8 cellular contexts compared by ENCODE assay signal in the genomic region with DNA sequence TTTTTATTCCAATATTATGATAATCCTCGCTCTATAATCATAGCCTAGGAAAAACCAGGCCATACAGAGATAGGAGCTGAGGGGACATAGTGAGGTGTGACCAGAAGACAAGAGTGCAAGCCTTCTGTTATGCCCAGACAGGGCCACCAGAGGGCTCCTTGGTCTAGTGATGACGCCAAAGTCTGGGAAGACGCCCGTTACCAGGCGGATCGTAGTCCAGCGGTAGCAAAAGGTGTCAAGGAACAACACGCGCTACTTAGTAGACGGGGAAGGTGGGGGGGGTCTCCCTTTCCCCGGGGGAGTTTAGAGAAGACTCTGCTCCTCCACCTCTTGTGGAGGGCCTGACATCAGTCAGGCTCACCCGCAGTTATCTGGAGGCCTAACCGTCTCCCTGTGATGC.
A peak's percentile ranks its signal among the peaks of the same experiment; 100 is the strongest.
DNase-seq lines count a peak whose midpoint lies in the region; ATAC-seq, FAIRE-seq and TF ChIP-seq lines count a peak whose summit lies in the region.
"Not testable (repeated sequence)": the region's sequence is repeated elsewhere in the genome, so short reads cannot be mapped to it uniquely, and the experiment has no call there.

No MANE protein-coding gene starts in this region.

- TF ChIP-seq RAD21 in HepG2 (CRISPR knock-in tag; IDR thresholded peaks at IDR 0.05) = peak; percentile 29; the same call in 1 of the 2 replicates

- H2AFZ ChIP-seq in GM23248; HepG2 (ENCODE audit: low read length): not testable (repeated sequence)

- ATAC-seq in activated naive CD8-positive, alpha-beta T cell treated with anti-CD3 and anti-CD28 coated beads, Interleukin-2, amount 50 U/mL, for 24 hours; HepG2: not testable (repeated sequence)

- TF ChIP-seq CTCF in C4-2B (conservative IDR thresholded peaks at IDR 0.05) (peak; percentile 64), fibroblast of pulmonary artery (IDR thresholded peaks at IDR 0.05; ENCODE audit: low read length, missing control alignments) (peak; percentile 25), HepG2 (CRISPR knock-in tag; IDR thresholded peaks at IDR 0.05) (peak; percentile 59)
- not testable (repeated sequence) for TF ChIP-seq CTCF in testis (IDR thresholded peaks at IDR 0.05)

- intact Hi-C loops in HepG2 (cut with micrococcal nuclease; ENCODE audit: unreplicated experiment) = loop anchor here (2.0 kb wide), 1 partner anchor 598 kb away; no protein-coding TSS in a partner anchor
- intact Hi-C loops in testis (cut with DNase I; ENCODE audit: low total_unique reads) = not testable (repeated sequence)

- CTCF ChIA-PET in HepG2 (lab: Yijun Ruan, JAX; ENCODE audit: low intra/inter-chr PET ratio, low total read pairs) = not testable (repeated sequence)

- H3K27me3 ChIP-seq in GM23248 (replicated peaks; ENCODE audit: insufficient read depth); HepG2 (ENCODE audit: control insufficient read depth in 1 of 2, insufficient read depth in 2 of 2, low read length in 2 of 2); testis: not testable (repeated sequence)

- in situ Hi-C loops in GM23248 (cut with MboI); HepG2 (cut with HindIII; ENCODE audit: extremely low pct_ligation_motif_present, low pct_unique_long_range_greater_than_20kb): not testable (repeated sequence)

- BruUV-seq in HepG2 (replicated peaks; lab: Mats Ljungman, UMichigan) = not testable (repeated sequence)

- H3K9ac ChIP-seq in GM23248; HepG2 (ENCODE audit: insufficient read depth, low read depth, low read length): not testable (repeated sequence)

- H3K4me1 ChIP-seq in GM23248 (ENCODE audit: insufficient read depth); HepG2 (ENCODE audit: insufficient read depth, low read length): not testable (repeated sequence)
- H3K4me1 ChIP-seq in testis = peaks cover 15% of the 10 kb centered on the region

- 45 to 47% methylated on average over 11 to 12 of the region's 13 CpGs for WGBS in GM23248 (ENCODE audit: low coverage in 1 of 2, low lambda C conversion rate in 2 of 2, missing lambda C conversion rate in 2 of 2), 2 experiments
- 20% methylated on average over 12 of the region's 13 CpGs for WGBS in HepG2 (ENCODE audit: low lambda C conversion rate)
- WGBS in testis, 2 donors = 75 to 82% methylated on average over 11 of the region's 13 CpGs

- H4K20me1 ChIP-seq in GM23248 (ENCODE audit: insufficient read depth); HepG2 (ENCODE audit: insufficient read depth, low read length): not testable (repeated sequence)

- TF ChIP-seq EP300 in HepG2 (IDR thresholded peaks at IDR 0.05; ENCODE audit: low read depth in 2 of 2, low read length in 2 of 2); HepG2 (CRISPR knock-in tag; IDR thresholded peaks at IDR 0.05; ENCODE audit: borderline replicate concordance): not testable (repeated sequence)

- H3K9me3 ChIP-seq in GM23248 (ENCODE audit: low read depth); testis: not testable (repeated sequence)
- peaks cover 13% of the 10 kb centered on the region for H3K9me3 ChIP-seq in HepG2 (ENCODE audit: low read length)

- H3K9me3 Mint-ChIP-seq in activated naive CD8-positive, alpha-beta T cell treated with anti-CD3 and anti-CD28 coated beads, Interleukin-2, amount 50 U/mL, for 24 hours = not testable (repeated sequence)

- H3K4me3 Mint-ChIP-seq in activated naive CD8-positive, alpha-beta T cell treated with anti-CD3 and anti-CD28 coated beads, Interleukin-2, amount 50 U/mL, for 24 hours = not testable (repeated sequence)

- not testable (repeated sequence) for H3K4me3 ChIP-seq in GM23248; fibroblast of pulmonary artery (replicated peaks; ENCODE audit: low read depth, low read length); HepG2 (replicated peaks in 1 of 3; ENCODE audit: insufficient read depth in 1 of 3, low read depth in 2 of 3, low read length in 3 of 3); testis

- not testable (repeated sequence) for H3K27ac Mint-ChIP-seq in activated naive CD8-positive, alpha-beta T cell treated with anti-CD3 and anti-CD28 coated beads, Interleukin-2, amount 50 U/mL, for 24 hours

- not testable (repeated sequence) for H3K36me3 Mint-ChIP-seq in activated naive CD8-positive, alpha-beta T cell treated with anti-CD3 and anti-CD28 coated beads, Interleukin-2, amount 50 U/mL, for 24 hours (ENCODE audit: low read depth)

- not testable (repeated sequence) for FAIRE-seq in HepG2 (lab: Jason Lieb, UNC)

- not testable (repeated sequence) for H3K27me3 Mint-ChIP-seq in activated naive CD8-positive, alpha-beta T cell treated with anti-CD3 and anti-CD28 coated beads, Interleukin-2, amount 50 U/mL, for 24 hours

- POLR2A ChIA-PET in HepG2 (lab: Yijun Ruan, JAX) = not testable (repeated sequence)

- H3F3A ChIP-seq in GM23248 (ENCODE audit: insufficient read depth) = not testable (repeated sequence)

- H3K79me2 ChIP-seq in GM23248 (ENCODE audit: insufficient read depth); HepG2 (ENCODE audit: insufficient read depth, low read length): not testable (repeated sequence)

- not testable (repeated sequence) for TF ChIP-seq POLR2A in HepG2 (IDR thresholded peaks at IDR 0.05; ENCODE audit: insufficient read depth in 1 of 2, low read depth in 2 of 2, low read length in 2 of 2); testis (IDR thresholded peaks at IDR 0.05)

- peak; percentile 46 for DNase-seq in GM23248
- peak; percentile 0 for DNase-seq in NCI-H1092 (lab: John Stamatoyannopoulos, UW)
- peak; percentile 14 to 26 for DNase-seq in SHP77 (lab: John Stamatoyannopoulos, UW)
- DNase-seq in activated naive CD8-positive, alpha-beta T cell treated with anti-CD3 and anti-CD28 coated beads, Interleukin-2, amount 50 U/mL, for 24 hours = peak; percentile 7
- peak; percentile 35 for DNase-seq in fibroblast of pulmonary artery (ENCODE audit: low read depth)
- peak; percentile 10 for DNase-seq in HepG2 (ENCODE audit: low spot score)
- DNase-seq in testis = peak; percentile 58

- not testable (repeated sequence) for H3K36me3 ChIP-seq in GM23248 (ENCODE audit: low read depth); HepG2 (replicated peaks in 1 of 2; ENCODE audit: control insufficient read depth in 1 of 2, insufficient read depth in 2 of 2, low read length in 2 of 2); testis (ENCODE audit: low read depth, missing control alignments)

- not testable (repeated sequence) for H3K4me2 ChIP-seq in GM23248 (ENCODE audit: unreplicated experiment); HepG2 (ENCODE audit: low read depth, low read length)

- not testable (repeated sequence) for H3K27ac ChIP-seq in C4-2B; GM23248; HepG2 (ENCODE audit: extremely low read length, insufficient read depth, low read length); testis

- not testable (repeated sequence) for H3K4me1 Mint-ChIP-seq in activated naive CD8-positive, alpha-beta T cell treated with anti-CD3 and anti-CD28 coated beads, Interleukin-2, amount 50 U/mL, for 24 hours

- not testable (repeated sequence) for H3K9me2 ChIP-seq in GM23248 (ENCODE audit: insufficient read depth)

TF ChIP-seq in HepG2, 621 proteins besides CTCF, POLR2A, EP300 and RAD21:
- TF ChIP-seq, protein P1, sequence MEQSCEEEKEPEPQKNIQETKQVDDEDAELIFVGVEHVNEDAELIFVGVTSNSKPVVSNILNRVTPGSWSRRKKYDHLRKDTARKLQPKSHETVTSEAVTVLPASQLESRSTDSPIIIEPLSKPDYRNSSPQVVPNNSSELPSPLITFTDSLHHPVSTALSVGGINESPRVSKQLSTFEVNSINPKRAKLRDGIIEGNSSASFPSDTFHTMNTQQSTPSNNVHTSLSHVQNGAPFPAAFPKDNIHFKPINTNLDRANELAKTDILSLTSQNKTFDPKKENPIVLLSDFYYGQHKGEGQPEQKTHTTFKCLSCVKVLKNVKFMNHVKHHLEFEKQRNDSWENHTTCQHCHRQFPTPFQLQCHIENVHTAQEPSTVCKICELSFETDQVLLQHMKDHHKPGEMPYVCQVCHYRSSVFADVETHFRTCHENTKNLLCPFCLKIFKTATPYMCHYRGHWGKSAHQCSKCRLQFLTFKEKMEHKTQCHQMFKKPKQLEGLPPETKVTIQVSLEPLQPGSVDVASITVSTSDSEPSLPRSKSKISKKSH (CRISPR knock-in tag; IDR thresholded peaks at IDR 0.05; ENCODE audit: borderline replicate concordance) = 0 out of 2 replicates have a peak, but pooled peaks have one; percentile 62
- 0 out of 2 replicates have a peak, but pooled peaks have one; percentile 72 for TF ChIP-seq SETDB1 (CRISPR knock-in tag; IDR thresholded peaks at IDR 0.05; ENCODE audit: borderline replicate concordance)
- 0 out of 2 replicates have a peak, but pooled peaks have one; percentile 14 for TF ChIP-seq CREB1 (IDR thresholded peaks at IDR 0.05)
- not testable (repeated sequence) for TF ChIP-seq CREB1 (CRISPR knock-in tag; IDR thresholded peaks at IDR 0.05)
- TF ChIP-seq STAG1 (CRISPR knock-in tag; IDR thresholded peaks at IDR 0.05) = peak; percentile 46

Comparison
In these comparisons a context has a peak if more than half of its experiments do, and no peak if none do; other contexts are left out.
1. DNase-seq: peak in every context shown above with its lines; median percentile 58 in testis; 46 in GM23248; 35 in fibroblast of pulmonary artery; 20 in SHP77; 10 in HepG2; 7 in activated naive CD8-positive, alpha-beta T cell treated with anti-CD3 and anti-CD28 coated beads, Interleukin-2, amount 50 U/mL, for 24 hours; 0 in NCI-H1092.